In the genomic region with DNA sequence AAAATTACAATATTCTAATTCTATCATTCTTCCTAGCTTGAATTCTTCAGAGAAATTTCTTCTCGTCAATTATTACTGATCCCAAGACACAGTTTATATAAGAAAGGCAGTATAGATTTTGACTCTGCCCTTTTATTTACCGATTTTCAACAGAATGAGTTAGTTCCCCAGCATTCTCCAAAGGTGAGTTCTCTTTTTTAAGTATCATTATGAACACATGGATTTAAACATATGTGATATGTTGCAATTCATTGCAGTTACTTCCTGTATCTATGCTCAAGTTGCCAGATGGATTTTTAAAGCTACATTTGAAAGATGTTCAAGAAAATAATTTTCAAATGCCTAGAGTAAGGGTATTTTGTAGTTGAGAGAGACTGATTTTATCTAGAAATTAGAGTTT, we compare ENCODE assay signal across 22 cellular contexts.
"Had no signal": no experiment of that assay in that cellular context is flagged by ENCODE, and none has a peak within 500 bp of the region (broad histone marks: within the 10 kb centered on the region; RNA-seq: fewer than 3 reads in every experiment).

No MANE protein-coding gene starts in this region.

- H3K4me3 ChIP-seq: esophagus squamous epithelium, gastrocnemius medialis, left lung, lung, ovary, prostate gland, spleen, thyroid gland, upper lobe of right lung had no signal

- H3K27ac ChIP-seq: esophagus squamous epithelium, gastrocnemius medialis, left lung, ovary, prostate gland, spleen, thyroid gland, upper lobe of right lung had no signal

- DNase-seq: activated B cell treated with CpG ODN at 0.5 μM for 24 hours; activated CD4-positive, alpha-beta T cell treated with anti-CD3 and anti-CD28 coated beads for 36 hours; activated CD4-positive, alpha-beta T cell treated with anti-CD3 and anti-CD28 coated beads, Interleukin-2, amount 50 U/mL, for 48 hours; activated effector memory CD4-positive, alpha-beta T cell treated with anti-CD3 and anti-CD28 coated beads, Interleukin-2, amount 50 U/mL, for 16 hours; activated naive CD4-positive, alpha-beta T cell treated with anti-CD3 and anti-CD28 coated beads, Interleukin-2, amount 50 U/mL, for 16 hours; activated naive CD8-positive, alpha-beta T cell treated with anti-CD3 and anti-CD28 coated beads, Interleukin-2, amount 50 U/mL, for 24 hours; cortex of kidney; endodermal cell; esophagus squamous epithelium; gastrocnemius medialis; hippocampal formation; kidney glomerular epithelial cell; left lung; ovary; spleen; stimulated activated CD4-positive, alpha-beta T cell treated with anti-CD3 and anti-CD28 coated beads, Interleukin-4, amount 100 ng/mL, for 1 hour; stimulated activated naive CD4-positive, alpha-beta T cell treated with Interleukin-2 at 50 U/mL for 16 hours; T1000; thyroid gland; upper lobe of right lung had no signal

- H3K4me1 ChIP-seq: gastrocnemius medialis, prostate gland, upper lobe of right lung had no signal

- H3K9me3 ChIP-seq: esophagus squamous epithelium, gastrocnemius medialis, left lung, ovary, prostate gland, spleen, thyroid gland, upper lobe of right lung had no signal

- H3K36me3 ChIP-seq: ovary, prostate gland, thyroid gland had no signal

- H3K27me3 ChIP-seq: esophagus squamous epithelium, gastrocnemius medialis, left lung, ovary, spleen, thyroid gland, upper lobe of right lung had no signal
